In genomic region chr7:132655071-132655761, GRCh38 we compare ENCODE assay signal across 8 cellular contexts.
DNase-seq lines count a peak whose midpoint lies in the region; ATAC-seq, FAIRE-seq and TF ChIP-seq lines count a peak whose summit lies in the region.

No MANE protein-coding gene starts in this region.

- no peaks in the 10 kb centered on the region for H3K79me2 ChIP-seq in K562 (ENCODE audit: control insufficient read depth, insufficient read depth, low read length)

- H3K27me3 Mint-ChIP-seq in stimulated activated memory B cell treated with anti-CD40 and anti-IgM and Interleukin-4, amounts not matched to agents 10 μg/mL and 1 μg/mL and 100 μg/mL, for 72 hours = no peaks in the 10 kb centered on the region

- H3K36me3 Mint-ChIP-seq in stimulated activated memory B cell treated with anti-CD40 and anti-IgM and Interleukin-4, amounts not matched to agents 10 μg/mL and 1 μg/mL and 100 μg/mL, for 72 hours = no peaks in the 10 kb centered on the region

- DNase-seq in SK-N-DZ (ENCODE audit: low spot score) (peak; percentile 17), K562 (ENCODE audit: extremely low read depth in 1 of 4, low spot score in 3 of 4) (peak in 1 of 4 experiments; percentile 8), lung (ENCODE audit: low spot score) (peak; percentile 46), GOT3 (lab: John Stamatoyannopoulos, UW) (no peak), HuH-7.5 (ENCODE audit: low spot score) (no peak)

- no peak for TF ChIP-seq POLR2A in K562 (conservative IDR thresholded peaks at IDR 0.05)

- H3K4me1 Mint-ChIP-seq in stimulated activated memory B cell treated with anti-CD40 and anti-IgM and Interleukin-4, amounts not matched to agents 10 μg/mL and 1 μg/mL and 100 μg/mL, for 72 hours = peaks cover 32% of the 10 kb centered on the region

- no peak for TF ChIP-seq EP300 in K562 (IDR thresholded peaks at IDR 0.05; ENCODE audit: low read length)

- ATAC-seq in GM21423 (IDR thresholded peaks at IDR 0.05; ENCODE audit: unreplicated experiment) = peak; percentile 40
- peak; percentile 44; the same call in 2 of the 3 replicates for ATAC-seq in K562
- peak; percentile 72 for ATAC-seq in lung (ENCODE audit: insufficient read depth, low FRiP score)
- peak; percentile 4 for ATAC-seq in stimulated activated memory B cell treated with anti-CD40 and anti-IgM and Interleukin-4, amounts not matched to agents 10 μg/mL and 1 μg/mL and 100 μg/mL, for 72 hours
- no peak for ATAC-seq in GM18511 (IDR thresholded peaks at IDR 0.05; ENCODE audit: unreplicated experiment)

- no peak overlapping the region for H3K4me3 ChIP-seq in K562
- no peak overlapping the region for H3K4me3 ChIP-seq in lung

- CTCF ChIA-PET in K562 (lab: Yijun Ruan, JAX; ENCODE audit: low intra/inter-chr PET ratio) = no interaction called here

- no peaks in the 10 kb centered on the region for H3K4me1 ChIP-seq in K562 (replicated peaks in 1 of 2; ENCODE audit: control insufficient read depth in 2 of 2, insufficient read depth in 2 of 2, low read length in 2 of 2)
- H3K4me1 ChIP-seq in lung (ENCODE audit: control insufficient read depth in 2 of 2, insufficient read depth in 2 of 2, low read length in 2 of 2) = peaks cover 0 to 4% of the 10 kb centered on the region in 2 donors

- H3K9me3 ChIP-seq in K562 (replicated peaks; ENCODE audit: control insufficient read depth, insufficient read depth, low read depth, low read length) = no peaks in the 10 kb centered on the region
- peaks cover 0 to 6% of the 10 kb centered on the region in 2 donors for H3K9me3 ChIP-seq in lung (ENCODE audit: control insufficient read depth in 2 of 2, insufficient read depth in 1 of 2, low read length in 1 of 2)

- H3K27ac ChIP-seq in K562 (ENCODE audit: extremely low read depth, low read depth, low read length) (no peak overlapping the region), lung (ENCODE audit: low read depth in 1 of 2, low read length in 1 of 2) (peak overlapping the region in 1 of 2 donors; percentile 37)

- H3K9me1 ChIP-seq in K562 (ENCODE audit: control insufficient read depth, insufficient read depth, low read length) = no peaks in the 10 kb centered on the region

- H3K9ac ChIP-seq in K562 (ENCODE audit: insufficient read depth in 1 of 2, low read depth in 2 of 2, low read length in 2 of 2) = no peak overlapping the region

- WGBS in K562 (ENCODE audit: insufficient coverage, low coverage, missing lambda C conversion rate) = under 1% methylated on average over 13 of the region's 13 CpGs
- 1 to 4% methylated on average over 13 of the region's 13 CpGs for WGBS in lung, 2 donors

- H3K9me3 Mint-ChIP-seq in stimulated activated memory B cell treated with anti-CD40 and anti-IgM and Interleukin-4, amounts not matched to agents 10 μg/mL and 1 μg/mL and 100 μg/mL, for 72 hours = peaks cover 16% of the 10 kb centered on the region

- peak overlapping the region; percentile 69 for H3K27ac Mint-ChIP-seq in stimulated activated memory B cell treated with anti-CD40 and anti-IgM and Interleukin-4, amounts not matched to agents 10 μg/mL and 1 μg/mL and 100 μg/mL, for 72 hours

- H2AFZ ChIP-seq in K562 (ENCODE audit: low read depth, low read length) = peak overlapping the region; percentile 10; the same call in 1 of the 2 replicates

- POLR2A ChIA-PET in K562 (lab: Yijun Ruan, JAX) = no interaction called here

- H3K36me3 ChIP-seq in K562 (ENCODE audit: control insufficient read depth, insufficient read depth, low read length) (no peaks in the 10 kb centered on the region), lung (ENCODE audit: control insufficient read depth in 2 of 2, insufficient read depth in 2 of 2, low read length in 2 of 2) (no peaks in the 10 kb centered on the region)

- no peak for FAIRE-seq in K562 (lab: Jason Lieb, UNC)

- intact Hi-C loops in K562 (cut with micrococcal nuclease) = no loop called here

- no peaks in the 10 kb centered on the region for H4K20me1 ChIP-seq in K562 (replicated peaks; ENCODE audit: control insufficient read depth, insufficient read depth, low read length)

- peak overlapping the region; percentile 70 for H3K4me3 Mint-ChIP-seq in stimulated activated memory B cell treated with anti-CD40 and anti-IgM and Interleukin-4, amounts not matched to agents 10 μg/mL and 1 μg/mL and 100 μg/mL, for 72 hours

- TF ChIP-seq RAD21 in K562 (CRISPR knock-in tag; conservative IDR thresholded peaks at IDR 0.05 in 1 of 2, IDR thresholded peaks at IDR 0.05 in 1 of 2) = no peak

- in situ Hi-C loops in K562 (cut with MboI) = no loop called here

- TF ChIP-seq CTCF in K562 (IDR thresholded peaks at IDR 0.05 in 2 of 3, conservative IDR thresholded peaks at IDR 0.05 in 1 of 3; ENCODE audit: insufficient read depth in 2 of 3, low read depth in 1 of 3, low read length in 3 of 3) = no peak
- TF ChIP-seq CTCF in lung (IDR thresholded peaks at IDR 0.05; ENCODE audit: control extremely low read depth, extremely low read depth) = no peak

- H3K4me2 ChIP-seq in K562 (ENCODE audit: insufficient read depth, low read length) = no peak overlapping the region

- H3K27me3 ChIP-seq in K562 (ENCODE audit: control insufficient read depth in 2 of 2, insufficient read depth in 2 of 2, low read length in 2 of 2) = peaks cover 0 to 11% of the 10 kb centered on the region in 2 experiments; a peak in 1 of 5 replicates
- H3K27me3 ChIP-seq in lung (ENCODE audit: control insufficient read depth, insufficient read depth) = no peaks in the 10 kb centered on the region

- BruUV-seq in K562 (replicated peaks; lab: Mats Ljungman, UMichigan) = no TSS peak

TF ChIP-seq in K562, 482 proteins besides CTCF, POLR2A, EP300 and RAD21 (continues in another document):
- TF ChIP-seq NCOA6 (IDR thresholded peaks at IDR 0.05) (no peak), ZNF24 (IDR thresholded peaks at IDR 0.05) (no peak), ATF4 (CRISPR knock-in tag; IDR thresholded peaks at IDR 0.05) (no peak), PREB (CRISPR knock-in tag; IDR thresholded peaks at IDR 0.05) (no peak), FOXJ2 (tag; IDR thresholded peaks at IDR 0.05) (no peak), XRCC4 (IDR thresholded peaks at IDR 0.05; ENCODE audit: extremely low read depth, insufficient read depth, insufficient read length) (no peak), ETV1 (tag; conservative IDR thresholded peaks at IDR 0.05; ENCODE audit: low read depth) (peak; percentile 77; the same call in 1 of the 2 replicates), NR2F6 (CRISPR knock-in tag; IDR thresholded peaks at IDR 0.05) (no peak), HNRNPK (IDR thresholded peaks at IDR 0.05; ENCODE audit: low read depth, low read length, poor library complexity, severe bottlenecking) (no peak), RBM14 (IDR thresholded peaks at IDR 0.05; ENCODE audit: borderline replicate concordance, insufficient read depth, low read depth, low read length) (no peak), ZBTB8A (IDR thresholded peaks at IDR 0.05; ENCODE audit: partially characterized antibody) (no peak), ZC3H4 (CRISPR knock-in tag; IDR thresholded peaks at IDR 0.05; ENCODE audit: borderline replicate concordance) (no peak), GATAD2B (IDR thresholded peaks at IDR 0.05; ENCODE audit: borderline replicate concordance) (no peak), ZNF133 (CRISPR knock-in tag; IDR thresholded peaks at IDR 0.05) (no peak), ZNF431 (CRISPR knock-in tag; IDR thresholded peaks at IDR 0.05) (no peak)

Comparison
In these comparisons a context has a peak if more than half of its experiments do, and no peak if none do; other contexts are left out.
1. DNase-seq: peak in SK-N-DZ (single experiment) and lung (single experiment); none in GOT3 (single experiment) and HuH-7.5 (single experiment).